Comparison of ENCODE assay signal across 20 cellular contexts in genomic region chr3:170471149-170471548, GRCh38. TPM values are rescaled to one million over a fixed set of nuclear protein-coding genes. Genes with fewer than 3 reads are reported as not detected.
DNase-seq lines count a peak whose midpoint lies in the region; ATAC-seq and TF ChIP-seq lines count a peak whose summit lies in the region.
"Had no signal": no experiment of that assay in that cellular context is flagged by ENCODE, and none has a peak within 500 bp of the region (broad histone marks: within the 10 kb centered on the region; RNA-seq: fewer than 3 reads in every experiment).

No MANE protein-coding gene starts in this region.

- no peaks in the 10 kb centered on the region for H3K4me1 Mint-ChIP-seq in activated T-helper 1 cell treated with anti-CD3 and anti-CD28 coated beads, Interleukin-12 subunit alpha, Interleukin-12 subunit beta, Interleukin-2, Interleukin-4 antibody, amounts not matched to agents 30 ng/mL and 10 ng/mL and 1 ng/mL, durations not matched to agents 14 hours and 24 hours and 36 hours (ENCODE audit: low read depth)
- H3K4me1 Mint-ChIP-seq: central memory CD8-positive, alpha-beta T cell had no signal

- no TSS peak for BruUV-seq in Panc1 (replicated peaks; lab: Mats Ljungman, UMichigan)

- H3K9me3 Mint-ChIP-seq in activated T-helper 1 cell treated with anti-CD3 and anti-CD28 coated beads, Interleukin-12 subunit alpha, Interleukin-12 subunit beta, Interleukin-2, Interleukin-4 antibody, amounts not matched to agents 30 ng/mL and 10 ng/mL and 1 ng/mL, durations not matched to agents 14 hours and 24 hours and 36 hours: no peaks in the 10 kb centered on the region
- H3K9me3 Mint-ChIP-seq: activated T-helper 2 cell treated with anti-CD3 and anti-CD28 coated beads, Interferon-gamma antibody, Interleukin-2, Interleukin-4, amounts not matched to agents 10 μg/mL and 5 μg/mL and 100 μg/mL, durations not matched to agents 14 hours and 24 hours and 36 hours; CD8-positive, alpha-beta memory T cell; central memory CD8-positive, alpha-beta T cell; effector memory CD8-positive, alpha-beta T cell had no signal

- WGBS in testis, 2 donors: 69 to 75% methylated on average over 3 of the region's 3 CpGs

- H3K27ac ChIP-seq in Panc1 (ENCODE audit: low read length) (no peak overlapping the region), testis (peak overlapping the region; percentile 9 to 48)

- no peak overlapping the region for H3K4me3 Mint-ChIP-seq in activated T-helper 1 cell treated with anti-CD3 and anti-CD28 coated beads, Interleukin-12 subunit alpha, Interleukin-12 subunit beta, Interleukin-2, Interleukin-4 antibody, amounts not matched to agents 30 ng/mL and 10 ng/mL and 1 ng/mL, durations not matched to agents 14 hours and 24 hours and 36 hours
- H3K4me3 Mint-ChIP-seq: CD8-positive, alpha-beta memory T cell; central memory CD8-positive, alpha-beta T cell; effector memory CD8-positive, alpha-beta T cell; T-helper 17 cell had no signal

- DNase-seq in NCI-H526 (lab: John Stamatoyannopoulos, UW) (peak; percentile 45 to 60), NCI-H526 treated with DMSO at 0.1 percent for 48 hours (lab: John Stamatoyannopoulos, UW) (no peak), Panc1 (ENCODE audit: low read depth, low spot score) (no peak), fibroblast of villous mesenchyme (ENCODE audit: low read depth) (peak; percentile 49), testis (no peak), HuH-7 (ENCODE audit: low spot score) (no peak), NOMO-1 treated with dmso at 0.1 percent for 144 hours (lab: John Stamatoyannopoulos, UW; ENCODE audit: unreplicated experiment) (no peak)
- DNase-seq in activated T-helper 1 cell treated with anti-CD3 and anti-CD28 coated beads, Interleukin-12 subunit alpha, Interleukin-12 subunit beta, Interleukin-2, Interleukin-4 antibody, amounts not matched to agents 30 ng/mL and 10 ng/mL and 1 ng/mL, durations not matched to agents 14 hours and 24 hours and 36 hours (ENCODE audit: low spot score): no peak
- DNase-seq: activated CD4-positive, CD25-positive, alpha-beta regulatory T cell treated with anti-CD3 and anti-CD28 coated beads, Interleukin-2, amount 50 U/mL, for 72 hours; CD8-positive, alpha-beta memory T cell; effector memory CD8-positive, alpha-beta T cell; EL; NCI-H146; Right ventricle myocardium superior; sigmoid colon; stimulated activated CD4-positive, alpha-beta T cell treated with anti-CD3 and anti-CD28 coated beads, Interleukin-1b, Interleukin-23, amount 100 ng/mL, for 48 hours; T-helper 17 cell had no signal

- H3K4me3 ChIP-seq in Panc1 (ENCODE audit: low read depth in 2 of 2, low read length in 2 of 2): no peak overlapping the region
- no peak overlapping the region for H3K4me3 ChIP-seq in fibroblast of villous mesenchyme (ENCODE audit: low read depth, low read length)
- H3K4me3 ChIP-seq in testis: no peak overlapping the region
- H3K4me3 ChIP-seq: sigmoid colon had no signal

- intact Hi-C loops in Panc1 (cut with micrococcal nuclease; ENCODE audit: unreplicated experiment) (no loop called here), testis (cut with DNase I; ENCODE audit: low total_unique reads) (no loop called here)
- intact Hi-C loops in activated T-helper 1 cell treated with anti-CD3 and anti-CD28 coated beads, Interleukin-12 subunit alpha, Interleukin-12 subunit beta, Interleukin-2, Interleukin-4 antibody, amounts not matched to agents 30 ng/mL and 10 ng/mL and 1 ng/mL, durations not matched to agents 14 hours and 24 hours and 36 hours (cut with micrococcal nuclease): no loop called here

- no peak overlapping the region for H3K27ac Mint-ChIP-seq in activated T-helper 1 cell treated with anti-CD3 and anti-CD28 coated beads, Interleukin-12 subunit alpha, Interleukin-12 subunit beta, Interleukin-2, Interleukin-4 antibody, amounts not matched to agents 30 ng/mL and 10 ng/mL and 1 ng/mL, durations not matched to agents 14 hours and 24 hours and 36 hours
- H3K27ac Mint-ChIP-seq: activated T-helper 2 cell treated with anti-CD3 and anti-CD28 coated beads, Interferon-gamma antibody, Interleukin-2, Interleukin-4, amounts not matched to agents 10 μg/mL and 5 μg/mL and 100 μg/mL, durations not matched to agents 14 hours and 24 hours and 36 hours; CD8-positive, alpha-beta memory T cell; effector memory CD8-positive, alpha-beta T cell; T-helper 17 cell had no signal

- H3K27me3 ChIP-seq in Panc1 (ENCODE audit: control insufficient read depth, insufficient read depth, low read length): no peaks in the 10 kb centered on the region
- no peaks in the 10 kb centered on the region for H3K27me3 ChIP-seq in testis
- H3K27me3 ChIP-seq: sigmoid colon had no signal

- TF ChIP-seq CTCF in Panc1 (IDR thresholded peaks at IDR 0.05): no peak
- no peak for TF ChIP-seq CTCF in fibroblast of villous mesenchyme (IDR thresholded peaks at IDR 0.05; ENCODE audit: insufficient read depth, low read depth, low read length)
- no peak for TF ChIP-seq CTCF in testis (IDR thresholded peaks at IDR 0.05)

- no peaks in the 10 kb centered on the region for H3K36me3 Mint-ChIP-seq in activated T-helper 1 cell treated with anti-CD3 and anti-CD28 coated beads, Interleukin-12 subunit alpha, Interleukin-12 subunit beta, Interleukin-2, Interleukin-4 antibody, amounts not matched to agents 30 ng/mL and 10 ng/mL and 1 ng/mL, durations not matched to agents 14 hours and 24 hours and 36 hours (ENCODE audit: low read depth)
- H3K36me3 Mint-ChIP-seq: CD8-positive, alpha-beta memory T cell had no signal

- CTCF ChIA-PET in Panc1 (lab: Charles Lee): no interaction called here

- in situ Hi-C loops in Panc1 (cut with HindIII; ENCODE audit: low pct_unique_long_range_greater_than_20kb, low sequenced_read_pairs): no loop called here

- H3K4me1 ChIP-seq in Panc1 (ENCODE audit: control insufficient read depth, insufficient read depth, low read length) (peaks cover 6% of the 10 kb centered on the region), testis (peaks cover 60% of the 10 kb centered on the region)

- H3K36me3 ChIP-seq in Panc1 (ENCODE audit: control insufficient read depth, insufficient read depth, low read length): no peaks in the 10 kb centered on the region
- H3K36me3 ChIP-seq in testis (ENCODE audit: low read depth, missing control alignments): no peaks in the 10 kb centered on the region
- H3K36me3 ChIP-seq: sigmoid colon had no signal

- H3K27me3 Mint-ChIP-seq in activated T-helper 1 cell treated with anti-CD3 and anti-CD28 coated beads, Interleukin-12 subunit alpha, Interleukin-12 subunit beta, Interleukin-2, Interleukin-4 antibody, amounts not matched to agents 30 ng/mL and 10 ng/mL and 1 ng/mL, durations not matched to agents 14 hours and 24 hours and 36 hours (ENCODE audit: insufficient read depth): no peaks in the 10 kb centered on the region

- no peak for TF ChIP-seq POLR2A in testis (IDR thresholded peaks at IDR 0.05)

- 0 out of 2 replicates have a peak, but pooled peaks have one; percentile 31 for ATAC-seq in Panc1
- ATAC-seq: effector memory CD8-positive, alpha-beta T cell; T-helper 17 cell had no signal

- H3K9me3 ChIP-seq in Panc1 (ENCODE audit: control insufficient read depth, insufficient read depth, low read depth, low read length) (no peaks in the 10 kb centered on the region), testis (no peaks in the 10 kb centered on the region)
- H3K9me3 ChIP-seq: sigmoid colon had no signal

- POLR2A ChIA-PET in Panc1 (lab: Charles Lee): no interaction called here

RNA-seq across cellular contexts. Expression of gene CLDN11, which starts 52.5 kb away (rescaled TPM):
- total RNA-seq in Panc1 (2021; ENCODE audit: unreplicated experiment) (1.9 TPM), fibroblast of villous mesenchyme (276 and 411 TPM in 2 replicates), testis (1,000 to 10,000 TPM; 1,237 to 1,538 TPM)
- 2.2 TPM for polyA plus RNA-seq in Panc1 (2012; ENCODE audit: insufficient read length)
- 378 TPM for polyA plus RNA-seq in testis (ENCODE audit: insufficient read depth, low read depth, low replicate concordance)
- total RNA-seq in activated T-helper 1 cell treated with anti-CD3 and anti-CD28 coated beads, Interleukin-12 subunit alpha, Interleukin-12 subunit beta, Interleukin-2, Interleukin-4 antibody, amounts not matched to agents 30 ng/mL and 10 ng/mL and 1 ng/mL, durations not matched to agents 14 hours and 24 hours and 36 hours: not detected in 2 replicates
- total RNA-seq: HT1080, T-helper 17 cell had no signal
- polyA plus RNA-seq: CD8-positive, alpha-beta memory T cell had no signal

Comparison
In these comparisons a context has a peak if more than half of its experiments do, and no peak if none do; other contexts are left out.
1. DNase-seq: peak in NCI-H526 (2 of 2) and fibroblast of villous mesenchyme (single experiment); none in NCI-H526 treated with DMSO at 0.1 percent for 48 hours (single experiment), Panc1 (single experiment), testis (single experiment), activated T-helper 1 cell treated with anti-CD3 and anti-CD28 coated beads, Interleukin-12 subunit alpha, Interleukin-12 subunit beta, Interleukin-2, Interleukin-4 antibody, amounts not matched to agents 30 ng/mL and 10 ng/mL and 1 ng/mL, durations not matched to agents 14 hours and 24 hours and 36 hours (single experiment), HuH-7 (single experiment) and NOMO-1 treated with dmso at 0.1 percent for 144 hours (single experiment).
2. RNA of gene CLDN11, which starts 52.5 kb away (total RNA-seq): 1,237 to 1,538 TPM in testis and 276 to 411 TPM in fibroblast of villous mesenchyme; 1.9 TPM in Panc1 (single experiment) and not detected in activated T-helper 1 cell treated with anti-CD3 and anti-CD28 coated beads, Interleukin-12 subunit alpha, Interleukin-12 subunit beta, Interleukin-2, Interleukin-4 antibody, amounts not matched to agents 30 ng/mL and 10 ng/mL and 1 ng/mL, durations not matched to agents 14 hours and 24 hours and 36 hours; every median in the first group is over 10 times any median in the second.